In genomic region chr9:12163775-12164458, GRCh38 we compare ENCODE assay signal across 23 cellular contexts.
"Had no signal": no experiment of that assay in that cellular context is flagged by ENCODE, and none has a peak within 500 bp of the region (broad histone marks: within the 10 kb centered on the region; RNA-seq: fewer than 3 reads in every experiment).

No MANE protein-coding gene starts in this region.

- FAIRE-seq: colon, endothelial cell of umbilical vein, islet of Langerhans, keratinocyte had no signal

- H3K27ac ChIP-seq: coronary artery, esophagus squamous epithelium, gastrocnemius medialis, heart right ventricle, left lung, lower lobe of right lung had no signal

- H3K4me1 ChIP-seq: esophagus squamous epithelium, gastrocnemius medialis, heart right ventricle, left lung, lower lobe of right lung had no signal

- H3K4me3 ChIP-seq: coronary artery, dorsolateral prefrontal cortex, esophagus squamous epithelium, gastrocnemius medialis, heart right ventricle, left lung, lower lobe of right lung, mucosa of descending colon had no signal

- H3K36me3 ChIP-seq: esophagus squamous epithelium, gastrocnemius medialis, heart right ventricle, left lung, lower lobe of right lung had no signal

- H3K9me3 ChIP-seq: esophagus squamous epithelium, gastrocnemius medialis, lower lobe of right lung had no signal

- DNase-seq: dermis blood vessel endothelial cell; dorsolateral prefrontal cortex; effector CD4-positive, alpha-beta T cell; effector memory CD4-positive, alpha-beta T cell; esophagus squamous epithelium; foreskin fibroblast; foreskin melanocyte; gastrocnemius medialis; glutamatergic neuron; head of caudate nucleus; heart right ventricle; hippocampal formation; left cardiac atrium; left lung; left ventricle myocardium superior; lower lobe of right lung; mesenchymal stem cell; mucosa of descending colon had no signal

- ATAC-seq: gastrocnemius medialis, heart right ventricle, left cardiac atrium, left lung, left ventricle myocardium superior, lower lobe of right lung, mucosa of descending colon had no signal

- H3K27me3 ChIP-seq: dorsolateral prefrontal cortex, esophagus squamous epithelium, gastrocnemius medialis, heart right ventricle, left lung had no signal
